Comparison of ENCODE assay signal across 8 cellular contexts in genomic region chrX:72018277-72019112, GRCh38.
DNase-seq lines count a peak whose midpoint lies in the region; ATAC-seq lines count a peak whose summit lies in the region.

No MANE protein-coding gene starts in this region.

- no peaks in the 10 kb centered on the region for H3K9me3 Mint-ChIP-seq in activated CD8-positive, alpha-beta T cell treated with anti-CD3 and anti-CD28 coated beads, Interleukin-2, amount 10 ng/mL, durations not matched to agents 7 days and 5 days (ENCODE audit: insufficient read depth)
- no peaks in the 10 kb centered on the region for H3K9me3 Mint-ChIP-seq in memory B cell

- H3K27me3 Mint-ChIP-seq in activated CD8-positive, alpha-beta T cell treated with anti-CD3 and anti-CD28 coated beads, Interleukin-2, amount 10 ng/mL, durations not matched to agents 7 days and 5 days (ENCODE audit: low read depth), result peaks cover 48% of the 10 kb centered on the region
- H3K27me3 Mint-ChIP-seq in memory B cell, result peaks cover 2% of the 10 kb centered on the region

- peaks cover 6% of the 10 kb centered on the region for H3K4me1 Mint-ChIP-seq in activated CD8-positive, alpha-beta T cell treated with anti-CD3 and anti-CD28 coated beads, Interleukin-2, amount 10 ng/mL, durations not matched to agents 7 days and 5 days (ENCODE audit: low read depth)
- peaks cover 6% of the 10 kb centered on the region for H3K4me1 Mint-ChIP-seq in memory B cell

- no peak overlapping the region for H3K4me3 Mint-ChIP-seq in activated CD8-positive, alpha-beta T cell treated with anti-CD3 and anti-CD28 coated beads, Interleukin-2, amount 10 ng/mL, durations not matched to agents 7 days and 5 days
- H3K4me3 Mint-ChIP-seq in memory B cell, result peak overlapping the region; percentile 8

- no peaks in the 10 kb centered on the region for H3K36me3 ChIP-seq in ectodermal cell (ENCODE audit: control insufficient read depth, insufficient read depth, low read length)

- peaks cover 14% of the 10 kb centered on the region for H3K27me3 ChIP-seq in ectodermal cell (ENCODE audit: control insufficient read depth, insufficient read depth, low read length, poor library complexity, severe bottlenecking)

- DNase-seq in NCI-H524 (lab: John Stamatoyannopoulos, UW) (peak; percentile 54 to 85), NCI-H524 treated with DMSO at 0.1 percent for 48 hours (lab: John Stamatoyannopoulos, UW) (no peak), NCI-H69 (lab: John Stamatoyannopoulos, UW) (peak; percentile 82), memory B cell (ENCODE audit: low spot score in 2 of 2) (peak; percentile 69 to 77)
- peak; percentile 80 for DNase-seq in activated CD8-positive, alpha-beta T cell treated with anti-CD3 and anti-CD28 coated beads, Interleukin-2, amount 10 ng/mL, durations not matched to agents 7 days and 5 days
- peak; percentile 52 to 76 (median 66) for DNase-seq in stimulated activated CD4-positive, alpha-beta T cell treated with anti-CD3 and anti-CD28 coated beads, TNF-alpha, amount 100 ng/mL, for 48 hours (ENCODE audit: low read depth in 3 of 3)

- CTCF ChIA-PET in activated CD8-positive, alpha-beta T cell treated with anti-CD3 and anti-CD28 coated beads, Interleukin-2, amount 10 ng/mL, durations not matched to agents 7 days and 5 days (lab: Charles Lee), result interaction anchor here (0.7 to 7.4 kb wide), 12 partner anchors 8 to 163 kb away, joined by 3 to 118 read pairs (median 4); partner anchors contain the start of genes PIN4 and RTL5

- H3K9me3 ChIP-seq in ectodermal cell (ENCODE audit: control insufficient read depth, low read length), result no peaks in the 10 kb centered on the region

- POLR2A ChIA-PET in activated CD8-positive, alpha-beta T cell treated with anti-CD3 and anti-CD28 coated beads, Interleukin-2, amount 10 ng/mL, durations not matched to agents 7 days and 5 days (lab: Charles Lee), result no interaction called here

- 13% methylated on average over 66 to 68 of the region's 70 CpGs for WGBS in ectodermal cell, 2 experiments

- ATAC-seq in HG03025 (IDR thresholded peaks at IDR 0.05; ENCODE audit: low FRiP score, unreplicated experiment), result peak; percentile 41
- peak; percentile 99 for ATAC-seq in activated CD8-positive, alpha-beta T cell treated with anti-CD3 and anti-CD28 coated beads, Interleukin-2, amount 10 ng/mL, durations not matched to agents 7 days and 5 days
- ATAC-seq in memory B cell (ENCODE audit: low read depth), result peak; percentile 76

- no peak overlapping the region for H3K27ac ChIP-seq in ectodermal cell (ENCODE audit: insufficient read depth, low read depth, low read length, poor library complexity, severe bottlenecking)

- H3K36me3 Mint-ChIP-seq in activated CD8-positive, alpha-beta T cell treated with anti-CD3 and anti-CD28 coated beads, Interleukin-2, amount 10 ng/mL, durations not matched to agents 7 days and 5 days (ENCODE audit: low read depth), result no peaks in the 10 kb centered on the region
- H3K36me3 Mint-ChIP-seq in memory B cell, result no peaks in the 10 kb centered on the region

- no peak overlapping the region for H3K27ac Mint-ChIP-seq in activated CD8-positive, alpha-beta T cell treated with anti-CD3 and anti-CD28 coated beads, Interleukin-2, amount 10 ng/mL, durations not matched to agents 7 days and 5 days
- H3K27ac Mint-ChIP-seq in memory B cell, result no peak overlapping the region

- no peaks in the 10 kb centered on the region for H3K4me1 ChIP-seq in ectodermal cell (ENCODE audit: control insufficient read depth, insufficient read depth, low read length)

- H3K4me3 ChIP-seq in ectodermal cell (ENCODE audit: insufficient read depth, low read depth, low read length), result peak overlapping the region; percentile 20

Comparison
In these comparisons a context has a peak if more than half of its experiments do, and no peak if none do; other contexts are left out.
1. ATAC-seq: peak in every context shown above with its lines; median percentile 99 in activated CD8-positive, alpha-beta T cell treated with anti-CD3 and anti-CD28 coated beads, Interleukin-2, amount 10 ng/mL, durations not matched to agents 7 days and 5 days; 76 in memory B cell; 41 in HG03025.